ENCODE assay signal across 1 cellular context in the genomic region with DNA sequence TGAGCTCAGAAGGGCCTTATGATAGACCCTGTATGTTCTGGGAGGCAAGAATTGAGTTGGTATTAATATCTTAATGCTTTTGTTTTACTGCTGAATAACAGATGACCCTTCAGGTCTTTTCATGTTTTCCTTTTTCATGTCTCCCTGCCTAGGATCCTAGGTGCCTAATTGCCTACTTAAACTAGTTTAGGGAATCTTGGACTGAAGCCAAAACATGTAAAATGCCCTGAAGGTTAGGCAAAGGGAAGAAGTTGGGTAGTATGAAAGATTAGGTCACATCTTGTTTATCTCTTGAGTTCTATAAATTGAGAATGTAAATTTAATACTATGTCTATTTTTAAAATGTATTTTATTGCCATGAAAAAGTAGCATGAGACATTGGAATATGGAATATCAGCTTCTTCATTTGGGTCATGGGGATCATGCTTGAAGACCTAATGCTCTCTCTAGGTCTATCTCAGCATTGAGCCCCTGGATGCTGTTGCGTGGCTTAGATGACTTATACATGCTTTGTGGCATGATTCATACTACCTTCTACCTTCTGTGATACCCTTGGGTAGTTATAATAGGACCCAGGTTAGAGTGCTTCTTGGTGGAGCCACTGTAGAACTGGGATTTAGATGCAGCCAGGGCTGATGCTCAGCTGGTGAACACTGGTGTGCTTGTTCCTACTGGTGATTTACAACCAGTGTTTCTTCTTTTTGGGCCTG.
TF ChIP-seq lines count a peak whose summit lies in the region.

No MANE protein-coding gene starts in this region.

TF ChIP-seq in IMR-90, 13 proteins besides CTCF, POLR2A, EP300 and RAD21:
- TF ChIP-seq SMC3 (IDR thresholded peaks at IDR 0.05; ENCODE audit: low read depth, low read length) = no peak
- TF ChIP-seq, protein P1, sequence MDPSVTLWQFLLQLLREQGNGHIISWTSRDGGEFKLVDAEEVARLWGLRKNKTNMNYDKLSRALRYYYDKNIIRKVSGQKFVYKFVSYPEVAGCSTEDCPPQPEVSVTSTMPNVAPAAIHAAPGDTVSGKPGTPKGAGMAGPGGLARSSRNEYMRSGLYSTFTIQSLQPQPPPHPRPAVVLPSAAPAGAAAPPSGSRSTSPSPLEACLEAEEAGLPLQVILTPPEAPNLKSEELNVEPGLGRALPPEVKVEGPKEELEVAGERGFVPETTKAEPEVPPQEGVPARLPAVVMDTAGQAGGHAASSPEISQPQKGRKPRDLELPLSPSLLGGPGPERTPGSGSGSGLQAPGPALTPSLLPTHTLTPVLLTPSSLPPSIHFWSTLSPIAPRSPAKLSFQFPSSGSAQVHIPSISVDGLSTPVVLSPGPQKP (IDR thresholded peaks at IDR 0.05; ENCODE audit: borderline replicate concordance, low read depth, low read length) = no peak
- TF ChIP-seq, protein P2, sequence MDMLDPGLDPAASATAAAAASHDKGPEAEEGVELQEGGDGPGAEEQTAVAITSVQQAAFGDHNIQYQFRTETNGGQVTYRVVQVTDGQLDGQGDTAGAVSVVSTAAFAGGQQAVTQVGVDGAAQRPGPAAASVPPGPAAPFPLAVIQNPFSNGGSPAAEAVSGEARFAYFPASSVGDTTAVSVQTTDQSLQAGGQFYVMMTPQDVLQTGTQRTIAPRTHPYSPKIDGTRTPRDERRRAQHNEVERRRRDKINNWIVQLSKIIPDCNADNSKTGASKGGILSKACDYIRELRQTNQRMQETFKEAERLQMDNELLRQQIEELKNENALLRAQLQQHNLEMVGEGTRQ (IDR thresholded peaks at IDR 0.05; ENCODE audit: low read depth, low read length) = no peak
